In the genomic region with DNA sequence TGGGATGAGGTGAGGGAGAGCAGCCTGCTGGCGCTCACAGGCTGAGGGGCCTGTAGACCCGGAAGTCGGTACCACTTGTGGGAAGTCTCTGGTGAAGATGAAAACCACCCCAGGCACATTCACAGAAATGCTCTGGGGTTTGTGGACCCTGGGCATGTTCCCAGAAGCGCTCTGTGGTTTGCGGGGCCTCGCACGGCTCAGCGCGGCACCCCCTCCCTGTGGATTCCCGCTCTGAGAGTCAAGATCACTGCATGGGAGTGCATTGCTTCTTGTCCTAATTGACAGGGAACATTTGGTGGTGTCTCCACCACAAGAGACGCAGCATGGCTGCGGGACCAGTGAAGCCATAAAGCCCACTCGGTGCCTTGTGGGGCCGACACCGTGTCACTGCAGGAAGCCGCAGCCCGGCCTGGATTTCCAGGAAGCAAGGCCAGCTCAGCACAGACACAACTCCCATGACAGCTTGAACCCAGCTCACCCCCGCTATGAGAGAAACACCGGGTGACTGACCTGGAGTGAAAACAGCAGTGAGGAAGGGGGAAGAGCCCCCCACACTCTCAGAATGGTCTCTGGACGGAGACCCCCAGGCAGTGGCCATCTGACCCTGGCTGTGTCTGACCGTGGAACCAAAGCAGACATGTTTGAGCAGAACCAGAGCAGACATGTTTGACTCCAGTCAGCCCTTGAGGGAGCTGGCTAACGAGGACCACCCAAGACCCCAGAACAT, we compare ENCODE assay signal across 2 cellular contexts.
TF ChIP-seq lines count a peak whose summit lies in the region.

No MANE protein-coding gene starts in this region.

TF ChIP-seq in H1, 55 proteins besides CTCF, POLR2A, EP300 and RAD21:
- TF ChIP-seq YY1 (IDR thresholded peaks at IDR 0.05; ENCODE audit: low read depth, low read length) (no peak), KDM1A (IDR thresholded peaks at IDR 0.05; ENCODE audit: borderline replicate concordance, low read length) (no peak), TEAD4 (IDR thresholded peaks at IDR 0.05; ENCODE audit: low read depth, low read length) (no peak)

TF ChIP-seq in HepG2, 621 proteins besides CTCF, POLR2A, EP300 and RAD21:
- TF ChIP-seq DMAP1 (CRISPR knock-in tag; IDR thresholded peaks at IDR 0.05) (no peak), NR0B2 (CRISPR knock-in tag; IDR thresholded peaks at IDR 0.05) (no peak), ZNF678 (CRISPR knock-in tag; IDR thresholded peaks at IDR 0.05) (no peak), KDM5B (CRISPR knock-in tag; IDR thresholded peaks at IDR 0.05; ENCODE audit: borderline replicate concordance) (no peak), ZNF256 (CRISPR knock-in tag; conservative IDR thresholded peaks at IDR 0.05) (no peak), SMYD3 (CRISPR knock-in tag; IDR thresholded peaks at IDR 0.05) (no peak), ZC3H4 (CRISPR knock-in tag; IDR thresholded peaks at IDR 0.05; ENCODE audit: borderline replicate concordance) (no peak), TEAD2 (CRISPR knock-in tag; IDR thresholded peaks at IDR 0.05) (no peak), ZNF441 (CRISPR knock-in tag; IDR thresholded peaks at IDR 0.05; ENCODE audit: borderline replicate concordance) (no peak), ATF5 (CRISPR knock-in tag; IDR thresholded peaks at IDR 0.05; ENCODE audit: low read depth) (no peak), HES4 (CRISPR knock-in tag; IDR thresholded peaks at IDR 0.05; ENCODE audit: borderline replicate concordance) (no peak)
- TF ChIP-seq, protein P1, sequence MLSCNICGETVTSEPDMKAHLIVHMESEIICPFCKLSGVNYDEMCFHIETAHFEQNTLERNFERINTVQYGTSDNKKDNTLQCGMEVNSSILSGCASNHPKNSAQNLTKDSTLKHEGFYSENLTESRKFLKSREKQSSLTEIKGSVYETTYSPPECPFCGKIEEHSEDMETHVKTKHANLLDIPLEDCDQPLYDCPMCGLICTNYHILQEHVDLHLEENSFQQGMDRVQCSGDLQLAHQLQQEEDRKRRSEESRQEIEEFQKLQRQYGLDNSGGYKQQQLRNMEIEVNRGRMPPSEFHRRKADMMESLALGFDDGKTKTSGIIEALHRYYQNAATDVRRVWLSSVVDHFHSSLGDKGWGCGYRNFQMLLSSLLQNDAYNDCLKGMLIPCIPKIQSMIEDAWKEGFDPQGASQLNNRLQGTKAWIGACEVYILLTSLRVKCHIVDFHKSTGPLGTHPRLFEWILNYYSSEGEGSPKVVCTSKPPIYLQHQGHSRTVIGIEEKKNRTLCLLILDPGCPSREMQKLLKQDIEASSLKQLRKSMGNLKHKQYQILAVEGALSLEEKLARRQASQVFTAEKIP (CRISPR knock-in tag; IDR thresholded peaks at IDR 0.05; ENCODE audit: borderline replicate concordance): no peak
- TF ChIP-seq, protein P2, sequence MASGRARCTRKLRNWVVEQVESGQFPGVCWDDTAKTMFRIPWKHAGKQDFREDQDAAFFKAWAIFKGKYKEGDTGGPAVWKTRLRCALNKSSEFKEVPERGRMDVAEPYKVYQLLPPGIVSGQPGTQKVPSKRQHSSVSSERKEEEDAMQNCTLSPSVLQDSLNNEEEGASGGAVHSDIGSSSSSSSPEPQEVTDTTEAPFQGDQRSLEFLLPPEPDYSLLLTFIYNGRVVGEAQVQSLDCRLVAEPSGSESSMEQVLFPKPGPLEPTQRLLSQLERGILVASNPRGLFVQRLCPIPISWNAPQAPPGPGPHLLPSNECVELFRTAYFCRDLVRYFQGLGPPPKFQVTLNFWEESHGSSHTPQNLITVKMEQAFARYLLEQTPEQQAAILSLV (CRISPR knock-in tag; IDR thresholded peaks at IDR 0.05; ENCODE audit: borderline replicate concordance): no peak
- TF ChIP-seq, protein P3, sequence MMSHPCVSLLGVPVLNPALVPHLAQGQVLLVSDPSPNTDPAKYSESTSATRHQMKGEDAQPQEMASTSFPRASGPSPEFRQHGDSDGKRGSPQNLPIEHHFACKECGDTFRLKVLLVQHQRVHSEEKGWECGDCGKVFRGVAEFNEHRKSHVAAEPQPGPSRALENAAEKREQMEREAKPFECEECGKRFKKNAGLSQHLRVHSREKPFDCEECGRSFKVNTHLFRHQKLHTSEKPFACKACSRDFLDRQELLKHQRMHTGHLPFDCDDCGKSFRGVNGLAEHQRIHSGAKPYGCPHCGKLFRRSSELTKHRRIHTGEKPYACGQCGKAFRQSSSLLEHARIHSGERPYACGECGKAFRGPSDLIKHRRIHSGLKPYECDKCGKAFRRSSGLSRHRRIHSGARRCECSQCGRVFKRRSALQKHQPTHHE (CRISPR knock-in tag; IDR thresholded peaks at IDR 0.05; ENCODE audit: borderline replicate concordance): no peak
- TF ChIP-seq, protein P4, sequence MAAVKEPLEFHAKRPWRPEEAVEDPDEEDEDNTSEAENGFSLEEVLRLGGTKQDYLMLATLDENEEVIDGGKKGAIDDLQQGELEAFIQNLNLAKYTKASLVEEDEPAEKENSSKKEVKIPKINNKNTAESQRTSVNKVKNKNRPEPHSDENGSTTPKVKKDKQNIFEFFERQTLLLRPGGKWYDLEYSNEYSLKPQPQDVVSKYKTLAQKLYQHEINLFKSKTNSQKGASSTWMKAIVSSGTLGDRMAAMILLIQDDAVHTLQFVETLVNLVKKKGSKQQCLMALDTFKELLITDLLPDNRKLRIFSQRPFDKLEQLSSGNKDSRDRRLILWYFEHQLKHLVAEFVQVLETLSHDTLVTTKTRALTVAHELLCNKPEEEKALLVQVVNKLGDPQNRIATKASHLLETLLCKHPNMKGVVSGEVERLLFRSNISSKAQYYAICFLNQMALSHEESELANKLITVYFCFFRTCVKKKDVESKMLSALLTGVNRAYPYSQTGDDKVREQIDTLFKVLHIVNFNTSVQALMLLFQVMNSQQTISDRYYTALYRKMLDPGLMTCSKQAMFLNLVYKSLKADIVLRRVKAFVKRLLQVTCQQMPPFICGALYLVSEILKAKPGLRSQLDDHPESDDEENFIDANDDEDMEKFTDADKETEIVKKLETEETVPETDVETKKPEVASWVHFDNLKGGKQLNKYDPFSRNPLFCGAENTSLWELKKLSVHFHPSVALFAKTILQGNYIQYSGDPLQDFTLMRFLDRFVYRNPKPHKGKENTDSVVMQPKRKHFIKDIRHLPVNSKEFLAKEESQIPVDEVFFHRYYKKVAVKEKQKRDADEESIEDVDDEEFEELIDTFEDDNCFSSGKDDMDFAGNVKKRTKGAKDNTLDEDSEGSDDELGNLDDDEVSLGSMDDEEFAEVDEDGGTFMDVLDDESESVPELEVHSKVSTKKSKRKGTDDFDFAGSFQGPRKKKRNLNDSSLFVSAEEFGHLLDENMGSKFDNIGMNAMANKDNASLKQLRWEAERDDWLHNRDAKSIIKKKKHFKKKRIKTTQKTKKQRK (IDR thresholded peaks at IDR 0.05; ENCODE audit: low read length): no peak
